27 cellular contexts compared by ENCODE assay signal in the genomic region with DNA sequence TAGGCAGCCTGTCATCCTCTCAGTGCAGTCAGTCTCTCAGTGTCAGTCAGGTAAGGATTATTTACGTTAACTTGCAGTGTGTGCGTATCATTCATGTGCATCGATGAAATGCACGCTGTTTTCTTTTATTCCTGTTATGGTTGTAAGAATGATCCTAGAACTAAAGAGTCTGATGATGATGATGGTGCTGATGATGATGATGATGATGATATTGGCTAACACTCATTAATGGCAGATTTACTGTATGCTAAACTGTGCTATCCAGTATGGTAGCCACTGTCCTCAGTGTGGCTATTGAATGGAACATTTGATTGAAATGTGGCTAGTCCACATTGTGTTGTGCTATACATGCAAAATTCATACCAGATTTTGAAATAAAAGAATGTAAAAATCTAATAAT.
"Had no signal": no experiment of that assay in that cellular context is flagged by ENCODE, and none has a peak within 500 bp of the region (broad histone marks: within the 10 kb centered on the region; RNA-seq: fewer than 3 reads in every experiment).

No MANE protein-coding gene starts in this region.

- H3K4me1 ChIP-seq: colonic mucosa, esophagus muscularis mucosa, esophagus squamous epithelium, foreskin keratinocyte, gastrocnemius medialis, gastroesophageal sphincter, heart left ventricle, heart right ventricle had no signal

- H3K36me3 ChIP-seq: colonic mucosa, gastrocnemius medialis had no signal

- H3K9me3 ChIP-seq: colonic mucosa, esophagus muscularis mucosa, esophagus squamous epithelium, gastrocnemius medialis, gastroesophageal sphincter had no signal

- H3K27ac ChIP-seq: colonic mucosa, coronary artery, dorsolateral prefrontal cortex, epithelial cell of prostate, esophagus muscularis mucosa, esophagus squamous epithelium, foreskin keratinocyte, gastrocnemius medialis, gastroesophageal sphincter, heart left ventricle, heart right ventricle had no signal

- FAIRE-seq: colon, endometrium, endothelial cell of umbilical vein had no signal

- ATAC-seq: effector memory CD8-positive, alpha-beta T cell; esophagus mucosa; foreskin keratinocyte; gastrocnemius medialis; gastroesophageal sphincter; heart left ventricle; heart right ventricle had no signal

- H3K4me3 ChIP-seq: colonic mucosa, coronary artery, dorsolateral prefrontal cortex, esophagus muscularis mucosa, esophagus squamous epithelium, gastrocnemius medialis, gastroesophageal sphincter, heart left ventricle, heart right ventricle had no signal

- H3K27me3 ChIP-seq: colonic mucosa, dorsolateral prefrontal cortex, esophagus muscularis mucosa, esophagus squamous epithelium, foreskin keratinocyte, gastrocnemius medialis, gastroesophageal sphincter, heart left ventricle, heart right ventricle had no signal

- DNase-seq: colonic mucosa; cortex of kidney; dermis blood vessel endothelial cell; dorsolateral prefrontal cortex; effector CD4-positive, alpha-beta T cell; effector CD8-positive, alpha-beta T cell; effector memory CD4-positive, alpha-beta T cell; effector memory CD8-positive, alpha-beta T cell; endodermal cell; erythroblast; esophagus squamous epithelium; foreskin fibroblast; foreskin keratinocyte; foreskin melanocyte; gastrocnemius medialis; glutamatergic neuron; head of caudate nucleus; heart left ventricle; heart right ventricle had no signal
